Comparison of ENCODE assay signal across 9 cellular contexts in genomic region chr9:89593776-89594427, GRCh38. TPM values are rescaled to one million over a fixed set of nuclear protein-coding genes. Genes with fewer than 3 reads are reported as not detected.
A peak's percentile ranks its signal among the peaks of the same experiment; 100 is the strongest.
DNase-seq lines count a peak whose midpoint lies in the region; ATAC-seq and TF ChIP-seq lines count a peak whose summit lies in the region.
"Had no signal": no experiment of that assay in that cellular context is flagged by ENCODE, and none has a peak within 500 bp of the region (broad histone marks: within the 10 kb centered on the region; RNA-seq: fewer than 3 reads in every experiment).

No MANE protein-coding gene starts in this region.

- no peaks in the 10 kb centered on the region for H3K36me3 ChIP-seq in transverse colon

- in situ Hi-C loops in transverse colon (cut with MboI; ENCODE audit: low pct_ligation_motif_present in 1 of 4, low pct_unique_long_range_greater_than_20kb in 1 of 4, low sequenced_read_pairs in 3 of 4), result loop anchor here (10.0 to 25.0 kb wide), 4 partner anchors 1043 to 1281 kb away; partner anchors contain the start of gene DIRAS2 (in 1 of the 4)

- no peaks in the 10 kb centered on the region for H3K9me3 ChIP-seq in transverse colon

- TF ChIP-seq POLR2A in transverse colon (IDR thresholded peaks at IDR 0.05), result no peak

- no peaks in the 10 kb centered on the region for H3K27me3 ChIP-seq in transverse colon

- peak; percentile 83 for DNase-seq in NCI-H82 (lab: John Stamatoyannopoulos, UW)
- no peak for DNase-seq in NCI-H82 treated with DMSO at 0.1 percent for 48 hours (lab: John Stamatoyannopoulos, UW; ENCODE audit: unreplicated experiment)
- peak; percentile 80 for DNase-seq in NAMALWA (ENCODE audit: low spot score)
- DNase-seq in WTC11 (ENCODE audit: low spot score), result peak; percentile 88
- peak; percentile 32 to 37 for DNase-seq in cardiac fibroblast (ENCODE audit: low read depth in 2 of 2)
- peak; percentile 77 for DNase-seq in mesenteric fat pad (ENCODE audit: low spot score)
- peak; percentile 69 for DNase-seq in transverse colon

- TF ChIP-seq EP300 in transverse colon (IDR thresholded peaks at IDR 0.05; ENCODE audit: low read depth), result no peak

- CTCF ChIA-PET in WTC11 (lab: Charles Lee), result interaction anchor here (0.5 to 5.1 kb wide), 112 partner anchors 9 to 739 kb away, joined by 3 to 123 read pairs (median 5); partner anchors contain the start of gene GADD45G

- H3K27ac ChIP-seq in transverse colon, result no peak overlapping the region
- H3K27ac ChIP-seq: epithelial cell of prostate had no signal

- H3K4me1 Mint-ChIP-seq in WTC11, result peaks cover 18% of the 10 kb centered on the region

- H3K27me3 Mint-ChIP-seq in WTC11 (ENCODE audit: low read depth), result no peaks in the 10 kb centered on the region

- TF ChIP-seq CTCF in WTC11 (IDR thresholded peaks at IDR 0.05) (peak; percentile 76), cardiac fibroblast (IDR thresholded peaks at IDR 0.05; ENCODE audit: low read depth, low read length) (peak; percentile 64), transverse colon (IDR thresholded peaks at IDR 0.05) (peak; percentile 39 to 78 (median 62))

- ATAC-seq in WTC11 (peak; percentile 75), HG03378 (IDR thresholded peaks at IDR 0.05; ENCODE audit: unreplicated experiment) (no peak)

- H3K27ac Mint-ChIP-seq in WTC11, result no peak overlapping the region

- 30% methylated on average over 8 of the region's 12 CpGs; no CpG with 5 or more reads in 1 of the 2 donors for WGBS in transverse colon (ENCODE audit: low coverage in 1 of 2), 2 donors

- no peak overlapping the region for H3K4me3 Mint-ChIP-seq in WTC11

- H3K36me3 Mint-ChIP-seq in WTC11, result no peaks in the 10 kb centered on the region

- POLR2A ChIA-PET in WTC11 (lab: Charles Lee), result interaction anchor here (0.9 kb wide), 1 partner anchor 11 kb away, joined by 3 read pairs; the partner anchor contains the start of gene GADD45G

- H3K4me1 ChIP-seq in transverse colon, result peaks cover 0 to 6% (median 2%) of the 10 kb centered on the region in 4 donors

- intact Hi-C loops in transverse colon (cut with DNase I; ENCODE audit: low total_unique reads), result no loop called here

- H3K4me3 ChIP-seq in cardiac fibroblast (replicated peaks in 1 of 2; ENCODE audit: low read depth in 2 of 2, low read length in 2 of 2) (no peak overlapping the region), transverse colon (no peak overlapping the region)

- H3K9me3 Mint-ChIP-seq in WTC11, result no peaks in the 10 kb centered on the region

TF ChIP-seq in WTC11, 78 proteins besides CTCF, POLR2A, EP300 and RAD21:
- TF ChIP-seq HMGXB4 (CRISPR knock-in tag; IDR thresholded peaks at IDR 0.05), result 0 out of 2 replicates have a peak, but pooled peaks have one; percentile 48
- TF ChIP-seq ZNF138 (CRISPR knock-in tag; conservative IDR thresholded peaks at IDR 0.05), result no peak
- TF ChIP-seq MAX (CRISPR knock-in tag; IDR thresholded peaks at IDR 0.05), result 0 out of 2 replicates have a peak, but pooled peaks have one; percentile 24

RNA-seq across cellular contexts. Expression of gene GADD45G, which starts 10.9 kb away (rescaled TPM):
- total RNA-seq in WTC11 (2021) (10.6 to 13.9 TPM (median 13.5 TPM) in 3 replicates), mesenteric fat pad (10.9 TPM), transverse colon (10 to 100 TPM in 2 of 4 donors, 1 to 10 TPM in 2; 8.4 to 12.7 (median 10.3) TPM)
